Comparison of ENCODE assay signal across 16 cellular contexts in the genomic region with DNA sequence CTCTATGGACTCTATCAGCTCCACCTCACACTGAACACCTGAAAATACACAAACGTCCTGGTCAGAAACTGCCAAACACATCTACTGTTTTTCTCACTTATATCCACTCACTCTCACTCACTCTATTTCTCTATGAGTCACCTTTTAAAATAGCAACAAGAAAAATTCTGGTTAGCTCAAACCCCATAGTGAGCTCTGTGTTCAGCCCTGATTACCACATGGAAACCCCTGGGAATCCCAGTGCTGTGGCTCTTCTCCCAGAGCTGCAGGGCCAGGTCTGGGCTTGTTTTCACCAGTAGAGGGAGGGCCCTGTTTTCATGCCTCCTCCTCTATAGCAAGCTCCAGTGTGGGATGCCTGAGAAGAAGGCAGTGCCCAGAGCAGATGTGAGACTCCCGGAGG.
DNase-seq lines count a peak whose midpoint lies in the region; ATAC-seq, FAIRE-seq and TF ChIP-seq lines count a peak whose summit lies in the region.
"Had no signal": no experiment of that assay in that cellular context is flagged by ENCODE, and none has a peak within 500 bp of the region (broad histone marks: within the 10 kb centered on the region; RNA-seq: fewer than 3 reads in every experiment).

No MANE protein-coding gene starts in this region.

- no peak for TF ChIP-seq RAD21 in HepG2 (CRISPR knock-in tag; IDR thresholded peaks at IDR 0.05)

- H3K36me3 Mint-ChIP-seq in osteocyte (ENCODE audit: unreplicated experiment): no peaks in the 10 kb centered on the region

- H3K9ac ChIP-seq in HepG2 (ENCODE audit: insufficient read depth, low read depth, low read length): no peak overlapping the region

- no peaks in the 10 kb centered on the region for H4K20me1 ChIP-seq in HepG2 (ENCODE audit: insufficient read depth, low read length)

- H3K27ac ChIP-seq in HepG2 (ENCODE audit: extremely low read length, insufficient read depth, low read length) (no peak overlapping the region), right lobe of liver (no peak overlapping the region), spleen (no peak overlapping the region)
- H3K27ac ChIP-seq: ascending aorta had no signal

- H3K4me1 ChIP-seq in HepG2 (ENCODE audit: insufficient read depth, low read length) (peaks cover 4% of the 10 kb centered on the region; the same call in 1 of the 2 replicates), right lobe of liver (no peaks in the 10 kb centered on the region), spleen (no peaks in the 10 kb centered on the region)
- H3K4me1 ChIP-seq: ascending aorta had no signal

- CTCF ChIA-PET in HepG2 (lab: Yijun Ruan, JAX; ENCODE audit: low intra/inter-chr PET ratio, low total read pairs): no interaction called here

- POLR2A ChIA-PET in HepG2 (lab: Yijun Ruan, JAX): no interaction called here

- ATAC-seq in HepG2 (peak; percentile 73), right lobe of liver (no peak), HG02610 (IDR thresholded peaks at IDR 0.05; ENCODE audit: unreplicated experiment) (peak; percentile 73), GM21786 (IDR thresholded peaks at IDR 0.05; ENCODE audit: unreplicated experiment) (no peak)
- ATAC-seq: Right ventricle myocardium inferior had no signal

- no peaks in the 10 kb centered on the region for H3K4me1 Mint-ChIP-seq in osteocyte (ENCODE audit: unreplicated experiment)

- TF ChIP-seq CTCF in HepG2 (CRISPR knock-in tag; IDR thresholded peaks at IDR 0.05) (no peak), right lobe of liver (IDR thresholded peaks at IDR 0.05) (no peak), spleen (IDR thresholded peaks at IDR 0.05 in 8 of 11, conservative IDR thresholded peaks at IDR 0.05 in 3 of 11) (no peak), osteocyte (IDR thresholded peaks at IDR 0.05) (no peak)

- DNase-seq in HepG2 (ENCODE audit: low spot score) (no peak), right lobe of liver (no peak), NCI-H2107 treated with DMSO at 0.1 percent for 48 hours (lab: John Stamatoyannopoulos, UW; ENCODE audit: unreplicated experiment) (peak; percentile 72), spleen (no peak), RCC 7860 (ENCODE audit: low spot score) (no peak), osteocyte (ENCODE audit: extremely low spot score, unreplicated experiment) (no peak)
- DNase-seq: activated CD4-positive, alpha-beta T cell treated with anti-CD3 and anti-CD28 coated beads, Interleukin-2, amount 10 ng/mL, durations not matched to agents 7 days and 5 days; hypothalamus; left cardiac atrium; NCI-H69; posterior cingulate gyrus had no signal

- H3K27me3 ChIP-seq in HepG2 (ENCODE audit: control insufficient read depth in 1 of 2, insufficient read depth in 2 of 2, low read length in 2 of 2) (no peaks in the 10 kb centered on the region), right lobe of liver (no peaks in the 10 kb centered on the region), spleen (replicated peaks in 1 of 7) (peaks cover 0 to 13% (median 0%) of the 10 kb centered on the region in 7 donors)
- H3K27me3 ChIP-seq: ascending aorta had no signal

- 0% methylated on average over 2 of the region's 2 CpGs for WGBS in HepG2 (ENCODE audit: low lambda C conversion rate)
- WGBS in right lobe of liver (ENCODE audit: insufficient coverage, low coverage, low lambda C conversion rate, missing lambda C conversion rate): 50% methylated on average over 2 of the region's 2 CpGs
- WGBS in spleen, 5 donors: 46 to 61% (median 55%) methylated on average over 2 of the region's 2 CpGs

- TF ChIP-seq POLR2A in HepG2 (IDR thresholded peaks at IDR 0.05; ENCODE audit: insufficient read depth in 1 of 2, low read depth in 2 of 2, low read length in 2 of 2): no peak
- no peak for TF ChIP-seq POLR2A in right lobe of liver (IDR thresholded peaks at IDR 0.05)
- TF ChIP-seq POLR2A in spleen (IDR thresholded peaks at IDR 0.05): no peak

- TF ChIP-seq EP300 in HepG2 (IDR thresholded peaks at IDR 0.05; ENCODE audit: low read depth in 2 of 2, low read length in 2 of 2) (no peak), HepG2 (CRISPR knock-in tag; IDR thresholded peaks at IDR 0.05; ENCODE audit: borderline replicate concordance) (no peak)

- no peak overlapping the region for H3K27ac Mint-ChIP-seq in osteocyte (ENCODE audit: unreplicated experiment)
- H3K27ac Mint-ChIP-seq: activated CD4-positive, alpha-beta T cell treated with anti-CD3 and anti-CD28 coated beads, Interleukin-2, amount 10 ng/mL, durations not matched to agents 7 days and 5 days; activated T-helper 1 cell treated with anti-CD3 and anti-CD28 coated beads, Interleukin-12 subunit alpha, Interleukin-12 subunit beta, Interleukin-2, Interleukin-4 antibody, amounts not matched to agents 30 ng/mL and 10 ng/mL and 1 ng/mL, durations not matched to agents 14 hours and 24 hours and 36 hours had no signal

- in situ Hi-C loops in HepG2 (cut with HindIII; ENCODE audit: extremely low pct_ligation_motif_present, low pct_unique_long_range_greater_than_20kb): no loop called here

- no peak overlapping the region for H2AFZ ChIP-seq in HepG2 (ENCODE audit: low read length)

- no TSS peak for BruUV-seq in HepG2 (replicated peaks; lab: Mats Ljungman, UMichigan)

- H3K36me3 ChIP-seq in HepG2 (replicated peaks in 1 of 2; ENCODE audit: control insufficient read depth in 1 of 2, insufficient read depth in 2 of 2, low read length in 2 of 2): no peaks in the 10 kb centered on the region
- no peaks in the 10 kb centered on the region for H3K36me3 ChIP-seq in right lobe of liver
- H3K36me3 ChIP-seq in spleen: no peaks in the 10 kb centered on the region
- H3K36me3 ChIP-seq: ascending aorta had no signal

- H3K4me3 ChIP-seq in HepG2 (replicated peaks in 1 of 3; ENCODE audit: insufficient read depth in 1 of 3, low read depth in 2 of 3, low read length in 3 of 3) (no peak overlapping the region), right lobe of liver (no peak overlapping the region), spleen (no peak overlapping the region)
- H3K4me3 ChIP-seq: ascending aorta had no signal

- no peak overlapping the region for H3K4me3 Mint-ChIP-seq in osteocyte (ENCODE audit: unreplicated experiment)
- H3K4me3 Mint-ChIP-seq: activated CD4-positive, alpha-beta T cell treated with anti-CD3 and anti-CD28 coated beads, Interleukin-2, amount 10 ng/mL, durations not matched to agents 7 days and 5 days; activated T-helper 1 cell treated with anti-CD3 and anti-CD28 coated beads, Interleukin-12 subunit alpha, Interleukin-12 subunit beta, Interleukin-2, Interleukin-4 antibody, amounts not matched to agents 30 ng/mL and 10 ng/mL and 1 ng/mL, durations not matched to agents 14 hours and 24 hours and 36 hours had no signal

- intact Hi-C loops in HepG2 (cut with micrococcal nuclease; ENCODE audit: unreplicated experiment): no loop called here
- intact Hi-C loops in right lobe of liver (cut with DNase I): no loop called here
- intact Hi-C loops in spleen (cut with DNase I; ENCODE audit: low total_unique reads): no loop called here

- H3K79me2 ChIP-seq in HepG2 (ENCODE audit: insufficient read depth, low read length): no peaks in the 10 kb centered on the region

- peaks cover 50% of the 10 kb centered on the region for H3K9me3 Mint-ChIP-seq in osteocyte (ENCODE audit: unreplicated experiment)

- FAIRE-seq in HepG2 (lab: Jason Lieb, UNC) (no peak), RCC 7860 (lab: Jason Lieb, UNC) (no peak)

- H3K27me3 Mint-ChIP-seq in osteocyte (ENCODE audit: unreplicated experiment): no peaks in the 10 kb centered on the region

- H3K4me2 ChIP-seq in HepG2 (ENCODE audit: low read depth, low read length): no peak overlapping the region

- H3K9me3 ChIP-seq in HepG2 (ENCODE audit: low read length) (no peaks in the 10 kb centered on the region), right lobe of liver (no peaks in the 10 kb centered on the region), spleen (peaks cover 0 to 8% (median 0%) of the 10 kb centered on the region in 8 donors)
- H3K9me3 ChIP-seq: ascending aorta had no signal

TF ChIP-seq in HepG2, 621 proteins besides CTCF, POLR2A, EP300 and RAD21 (continues in another document):
- TF ChIP-seq ZNF841 (CRISPR knock-in tag; IDR thresholded peaks at IDR 0.05; ENCODE audit: borderline replicate concordance) (no peak), ZNF383 (CRISPR knock-in tag; IDR thresholded peaks at IDR 0.05; ENCODE audit: borderline replicate concordance) (no peak), NFIC (IDR thresholded peaks at IDR 0.05; ENCODE audit: low read length) (no peak)
- TF ChIP-seq, protein P1, sequence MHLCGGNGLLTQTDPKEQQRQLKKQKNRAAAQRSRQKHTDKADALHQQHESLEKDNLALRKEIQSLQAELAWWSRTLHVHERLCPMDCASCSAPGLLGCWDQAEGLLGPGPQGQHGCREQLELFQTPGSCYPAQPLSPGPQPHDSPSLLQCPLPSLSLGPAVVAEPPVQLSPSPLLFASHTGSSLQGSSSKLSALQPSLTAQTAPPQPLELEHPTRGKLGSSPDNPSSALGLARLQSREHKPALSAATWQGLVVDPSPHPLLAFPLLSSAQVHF (CRISPR knock-in tag; IDR thresholded peaks at IDR 0.05): no peak
- TF ChIP-seq, protein P2, sequence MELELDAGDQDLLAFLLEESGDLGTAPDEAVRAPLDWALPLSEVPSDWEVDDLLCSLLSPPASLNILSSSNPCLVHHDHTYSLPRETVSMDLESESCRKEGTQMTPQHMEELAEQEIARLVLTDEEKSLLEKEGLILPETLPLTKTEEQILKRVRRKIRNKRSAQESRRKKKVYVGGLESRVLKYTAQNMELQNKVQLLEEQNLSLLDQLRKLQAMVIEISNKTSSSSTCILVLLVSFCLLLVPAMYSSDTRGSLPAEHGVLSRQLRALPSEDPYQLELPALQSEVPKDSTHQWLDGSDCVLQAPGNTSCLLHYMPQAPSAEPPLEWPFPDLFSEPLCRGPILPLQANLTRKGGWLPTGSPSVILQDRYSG (CRISPR knock-in tag; IDR thresholded peaks at IDR 0.05): no peak

Comparison
In these comparisons a context has a peak if more than half of its experiments do, and no peak if none do; other contexts are left out.
1. ATAC-seq: peak in HepG2 (single experiment) and HG02610 (single experiment); none in right lobe of liver (0 of 4) and GM21786 (single experiment).